ENCODE assay signal across 8 cellular contexts in genomic region chr19:7870571-7871279, GRCh38. TPM values are rescaled to one million over a fixed set of nuclear protein-coding genes. Genes with fewer than 3 reads are reported as not detected.
DNase-seq lines count a peak whose midpoint lies in the region; ATAC-seq, FAIRE-seq and TF ChIP-seq lines count a peak whose summit lies in the region.

No MANE protein-coding gene starts in this region.

- no peak for FAIRE-seq in bronchial epithelial cell (lab: Jason Lieb, UNC)

- intact Hi-C loops in IMR-90 (cut with micrococcal nuclease), result no loop called here

- CTCF ChIA-PET in IMR-90 (lab: Yijun Ruan, JAX), result no interaction called here

- H4K8ac ChIP-seq in IMR-90 (ENCODE audit: low read depth in 2 of 2, low read length in 2 of 2), result no peak overlapping the region

- BruUV-seq in IMR-90 (replicated peaks; lab: Mats Ljungman, UMichigan), result no TSS peak

- ATAC-seq in IMR-90 (ENCODE audit: low read depth) (no peak), naive B cell (ENCODE audit: low read depth in 2 of 2) (no peak), GM18502 (IDR thresholded peaks at IDR 0.05; ENCODE audit: poor library complexity, unreplicated experiment) (no peak), HG02588 (IDR thresholded peaks at IDR 0.05; ENCODE audit: unreplicated experiment) (no peak)

- no peak overlapping the region for H3K14ac ChIP-seq in IMR-90 (replicated peaks; ENCODE audit: low read depth, low read length)

- H2BK5ac ChIP-seq in IMR-90 (ENCODE audit: low read depth, low read length, poor library complexity, severe bottlenecking), result no peak overlapping the region

- no peak for TF ChIP-seq POLR2A in IMR-90 (IDR thresholded peaks at IDR 0.05; ENCODE audit: low read depth, low read length)

- H4K20me1 ChIP-seq in IMR-90 (ENCODE audit: insufficient read depth, low read length), result peaks cover 8% of the 10 kb centered on the region

- no peak overlapping the region for H2BK15ac ChIP-seq in IMR-90 (ENCODE audit: low read depth, low read length)

- H3K36me3 ChIP-seq in ES-I3 (ENCODE audit: insufficient read depth, low read length) (no peaks in the 10 kb centered on the region), IMR-90 (ENCODE audit: control insufficient read depth, insufficient read depth, low read length) (no peaks in the 10 kb centered on the region), bronchial epithelial cell (ENCODE audit: control insufficient read depth, insufficient read depth, low read length) (no peaks in the 10 kb centered on the region)

- H3K56ac ChIP-seq in IMR-90 (ENCODE audit: extremely low read depth, insufficient read depth, low read length), result no peak overlapping the region

- H3K4ac ChIP-seq in IMR-90 (ENCODE audit: low read depth, low read length), result no peak overlapping the region

- no peak overlapping the region for H3K27ac ChIP-seq in IMR-90 (ENCODE audit: insufficient read depth, low read length)

- no peak overlapping the region for H2AK9ac ChIP-seq in IMR-90 (replicated peaks; ENCODE audit: low read depth, low read length, poor library complexity)

- H3K4me1 Mint-ChIP-seq in naive B cell, result peaks cover 30 to 38% (median 33%) of the 10 kb centered on the region in 3 donors

- H3K4me2 ChIP-seq in IMR-90 (ENCODE audit: low read depth, low read length), result no peak overlapping the region

- H3K27ac Mint-ChIP-seq in naive B cell, result peak overlapping the region in 1 of 6 donors; percentile 11

- no peak overlapping the region for H4K5ac ChIP-seq in IMR-90 (ENCODE audit: low read depth, low read length)

- peak overlapping the region; percentile 45; the same call in 1 of the 2 replicates for H3K9ac ChIP-seq in ES-I3 (ENCODE audit: low read depth, low read length)
- no peak overlapping the region for H3K9ac ChIP-seq in IMR-90 (ENCODE audit: low read depth, low read length)

- peak overlapping the region; percentile 51 for H2AFZ ChIP-seq in IMR-90 (replicated peaks; ENCODE audit: low read length, poor library complexity)

- no peak overlapping the region for H3K23ac ChIP-seq in IMR-90 (ENCODE audit: low read depth, low read length)

- H3K79me1 ChIP-seq in IMR-90 (ENCODE audit: low read depth in 1 of 2, low read length in 2 of 2), result no peaks in the 10 kb centered on the region

- H3K27me3 Mint-ChIP-seq in naive B cell, result peaks cover 14 to 66% (median 45%) of the 10 kb centered on the region in 3 donors

- H3K27me3 ChIP-seq in IMR-90 (ENCODE audit: control insufficient read depth, insufficient read depth, low read length) (peaks cover 32% of the 10 kb centered on the region), bronchial epithelial cell (ENCODE audit: control insufficient read depth, insufficient read depth, low read length) (peaks cover 11% of the 10 kb centered on the region)

- no peak for TF ChIP-seq RAD21 in IMR-90 (IDR thresholded peaks at IDR 0.05; ENCODE audit: low read length)

- no peak for TF ChIP-seq CTCF in IMR-90 (conservative IDR thresholded peaks at IDR 0.05; ENCODE audit: low read depth, low read length)
- TF ChIP-seq CTCF in bronchial epithelial cell (IDR thresholded peaks at IDR 0.05; ENCODE audit: insufficient read depth, low read length, severe bottlenecking), result no peak

- peaks cover 0 to 10% (median 6%) of the 10 kb centered on the region in 7 donors for H3K9me3 Mint-ChIP-seq in naive B cell

- POLR2A ChIA-PET in IMR-90 (lab: Charles Lee; ENCODE audit: unreplicated experiment), result no interaction called here

- H2AK5ac ChIP-seq in IMR-90 (ENCODE audit: low read depth, low read length), result no peak overlapping the region

- no peaks in the 10 kb centered on the region for H3K9me1 ChIP-seq in IMR-90 (ENCODE audit: insufficient read depth, low read length)

- H3K36me3 Mint-ChIP-seq in naive B cell, result peaks cover 0 to 13% of the 10 kb centered on the region in 2 donors

- H3K18ac ChIP-seq in IMR-90 (ENCODE audit: low read depth, low read length), result no peak overlapping the region

- H4K91ac ChIP-seq in IMR-90 (ENCODE audit: insufficient read depth, low read depth, low read length), result no peak overlapping the region

- peaks cover 2% of the 10 kb centered on the region; the same call in 1 of the 2 replicates for H3K4me1 ChIP-seq in ES-I3 (ENCODE audit: insufficient read depth, low read length)
- peaks cover 16% of the 10 kb centered on the region for H3K4me1 ChIP-seq in IMR-90 (ENCODE audit: control insufficient read depth, insufficient read depth, low read length)

- H2BK120ac ChIP-seq in IMR-90 (ENCODE audit: low read depth, low read length), result no peak overlapping the region

- in situ Hi-C loops in IMR-90 (cut with MboI; ENCODE audit: low sequenced_read_pairs), result no loop called here

- dilution Hi-C loops in IMR-90 (cut with HindIII; ENCODE audit: low sequenced_read_pairs, unreplicated experiment), result no loop called here

- WGBS in IMR-90 (ENCODE audit: extremely low coverage in 2 of 2, insufficient read length in 1 of 2), 2 experiments, result 72% methylated on average over 6 of the region's 9 CpGs; no CpG with 5 or more reads in 1 of the 2 experiments

- no peak overlapping the region for H3K4me3 ChIP-seq in IMR-90 (ENCODE audit: insufficient read depth, low read depth, low read length)
- H3K4me3 ChIP-seq in bronchial epithelial cell (ENCODE audit: low read depth, low read length), result no peak overlapping the region

- no peak for DNase-seq in IMR-90
- peak; percentile 45 for DNase-seq in T follicular helper cell (ENCODE audit: low read depth)
- DNase-seq in bronchial epithelial cell (ENCODE audit: low read depth), result peak; percentile 61
- peak; percentile 26 for DNase-seq in naive B cell
- no peak for DNase-seq in GM19238 (ENCODE audit: insufficient read length, low spot score)

- H3K4me3 Mint-ChIP-seq in naive B cell, result peak overlapping the region; percentile 15 to 87 (median 72)

- H2BK20ac ChIP-seq in IMR-90 (ENCODE audit: low read depth, low read length), result no peak overlapping the region

- no peaks in the 10 kb centered on the region for H3K9me3 ChIP-seq in ES-I3 (ENCODE audit: control insufficient read depth, insufficient read depth, low read length)
- H3K9me3 ChIP-seq in IMR-90 (ENCODE audit: control insufficient read depth, insufficient read depth, low read length), result no peaks in the 10 kb centered on the region

TF ChIP-seq in IMR-90, 13 proteins besides CTCF, POLR2A, EP300 and RAD21 (continues in another document):
- no peak for TF ChIP-seq MXI1 (IDR thresholded peaks at IDR 0.05; ENCODE audit: borderline replicate concordance, low read depth, low read length)
- TF ChIP-seq CEBPB (IDR thresholded peaks at IDR 0.05; ENCODE audit: low read depth, low read length), result no peak
- TF ChIP-seq SMC3 (IDR thresholded peaks at IDR 0.05; ENCODE audit: low read depth, low read length), result no peak
- TF ChIP-seq NFE2L2 (IDR thresholded peaks at IDR 0.05; ENCODE audit: low read depth, low read length), result no peak
- TF ChIP-seq CHD1 (IDR thresholded peaks at IDR 0.05; ENCODE audit: low read depth, low read length), result no peak
- TF ChIP-seq MAZ (IDR thresholded peaks at IDR 0.05; ENCODE audit: borderline replicate concordance, low read depth, low read length), result no peak
- TF ChIP-seq RFX5 (IDR thresholded peaks at IDR 0.05; ENCODE audit: low read depth, low read length), result no peak
- TF ChIP-seq USF2 (IDR thresholded peaks at IDR 0.05; ENCODE audit: low read depth, low read length), result no peak
- TF ChIP-seq RCOR1 (IDR thresholded peaks at IDR 0.05; ENCODE audit: insufficient replicate concordance, low read length), result no peak
- no peak for TF ChIP-seq MAFK (IDR thresholded peaks at IDR 0.05; ENCODE audit: low read depth, low read length)
- TF ChIP-seq FOS (IDR thresholded peaks at IDR 0.05; ENCODE audit: low read depth, low read length), result no peak

RNA-seq across cellular contexts. Expression of gene PRR36, which starts 3.5 kb away (rescaled TPM):
- total RNA-seq in IMR-90 (2012; rRNA removed), result not detected in 2 replicates
- 0.02 and 0.06 TPM in 2 replicates for polyA plus RNA-seq in IMR-90 (2012; rRNA removed)
- polyA plus RNA-seq in IMR-90 (2012; cell fraction: cytosol; rRNA removed), result 0.05 and 0.21 TPM in 2 replicates
- polyA plus RNA-seq in IMR-90 (2012; cell fraction: nucleus; rRNA removed; ENCODE audit: low replicate concordance), result 0.09 and 0.29 TPM in 2 replicates
- total RNA-seq in bronchial epithelial cell, result 0.13 TPM in 1 of 2 replicates, not detected in the other
- polyA plus RNA-seq in naive B cell (ENCODE audit: low read depth in 6 of 6), result under 1 TPM in 1 of 6 donors, not detected in 5; 0.05 TPM

RNA-seq across cellular contexts. Expression of gene LRRC8E, which starts 17.6 kb away (rescaled TPM):
- 6.9 and 7.2 TPM in 2 replicates for total RNA-seq in IMR-90 (2012; rRNA removed)
- 6.4 and 6.9 TPM in 2 replicates for polyA plus RNA-seq in IMR-90 (2012; rRNA removed)
- polyA plus RNA-seq in IMR-90 (2012; cell fraction: cytosol; rRNA removed), result 4.1 and 5.4 TPM in 2 replicates
- polyA plus RNA-seq in IMR-90 (2012; cell fraction: nucleus; rRNA removed; ENCODE audit: low replicate concordance), result 4.1 and 7.1 TPM in 2 replicates
- 7.6 and 13.2 TPM in 2 replicates for total RNA-seq in bronchial epithelial cell
- polyA plus RNA-seq in naive B cell (ENCODE audit: low read depth in 6 of 6), result not detected

RNA-seq across cellular contexts. Expression of gene MAP2K7, which starts 33.0 kb away (rescaled TPM):
- total RNA-seq in IMR-90 (2012; rRNA removed) (3.9 and 4.1 TPM in 2 replicates), bronchial epithelial cell (10.0 and 11.9 TPM in 2 replicates)
- polyA plus RNA-seq in IMR-90 (2012; rRNA removed) (15.6 TPM in 2 replicates), naive B cell (ENCODE audit: low read depth in 6 of 6) (1 to 10 TPM in 5 of 6 donors, under 1 TPM in 1; 0.50 to 5.1 (median 2.9) TPM)
- polyA plus RNA-seq in IMR-90 (2012; cell fraction: cytosol; rRNA removed), result 4.4 and 11.5 TPM in 2 replicates
- 49.0 and 68.0 TPM in 2 replicates for polyA plus RNA-seq in IMR-90 (2012; cell fraction: nucleus; rRNA removed; ENCODE audit: low replicate concordance)

RNA-seq across cellular contexts. Expression of gene EVI5L, which starts 40.7 kb away (rescaled TPM):
- total RNA-seq in IMR-90 (2012; rRNA removed) (12.7 and 15.0 TPM in 2 replicates), bronchial epithelial cell (9.2 and 19.5 TPM in 2 replicates)
- polyA plus RNA-seq in IMR-90 (2012; rRNA removed) (14.6 and 15.0 TPM in 2 replicates), naive B cell (ENCODE audit: low read depth in 6 of 6) (1 to 10 TPM in 5 of 6 donors, under 1 TPM in 1; 0.63 to 4.0 (median 1.6) TPM)
- polyA plus RNA-seq in IMR-90 (2012; cell fraction: cytosol; rRNA removed), result 13.6 and 18.5 TPM in 2 replicates
- 21.0 and 37.0 TPM in 2 replicates for polyA plus RNA-seq in IMR-90 (2012; cell fraction: nucleus; rRNA removed; ENCODE audit: low replicate concordance)

RNA-seq across cellular contexts. Expression of gene TGFBR3L, which starts 43.9 kb away (rescaled TPM):
- total RNA-seq in IMR-90 (2012; rRNA removed) (not detected in 2 replicates), bronchial epithelial cell (1.8 and 1.9 TPM in 2 replicates)
- polyA plus RNA-seq in IMR-90 (2012; rRNA removed) (0.94 and 2.2 TPM in 2 replicates), naive B cell (ENCODE audit: low read depth in 6 of 6) (not detected)
- polyA plus RNA-seq in IMR-90 (2012; cell fraction: cytosol; rRNA removed), result 3.5 and 4.4 TPM in 2 replicates
- 1.9 and 3.1 TPM in 2 replicates for polyA plus RNA-seq in IMR-90 (2012; cell fraction: nucleus; rRNA removed; ENCODE audit: low replicate concordance)

Comparison
In these comparisons a context has a peak if more than half of its experiments do, and no peak if none do; other contexts are left out.
1. DNase-seq: peak in T follicular helper cell (single experiment), bronchial epithelial cell (single experiment) and naive B cell (single experiment); none in IMR-90 (single experiment) and GM19238 (single experiment).